ENCODE assay signal across 23 cellular contexts in the genomic region with DNA sequence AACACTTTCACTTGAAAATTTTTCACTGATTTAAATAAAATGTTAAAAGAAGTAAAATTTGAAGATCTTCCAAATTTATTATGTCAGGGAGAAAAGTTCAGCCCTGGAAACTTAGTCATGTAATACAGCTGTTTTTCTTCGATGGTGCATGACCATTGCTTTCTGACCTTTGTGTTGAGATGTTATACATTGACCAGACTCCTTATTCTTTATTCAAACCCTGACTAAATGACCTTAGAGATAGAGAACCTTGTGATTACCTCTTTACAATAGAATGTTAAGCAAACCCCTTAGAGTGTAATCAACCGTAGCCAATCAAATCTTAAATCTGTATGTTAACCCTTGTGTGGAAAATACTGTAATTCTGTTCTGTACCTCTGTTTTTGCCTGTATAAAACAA. TPM values are rescaled to one million over a fixed set of nuclear protein-coding genes. Genes with fewer than 3 reads are reported as not detected.
DNase-seq lines count a peak whose midpoint lies in the region; FAIRE-seq and TF ChIP-seq lines count a peak whose summit lies in the region.
"Had no signal": no experiment of that assay in that cellular context is flagged by ENCODE, and none has a peak within 500 bp of the region (broad histone marks: within the 10 kb centered on the region; RNA-seq: fewer than 3 reads in every experiment).

No MANE protein-coding gene starts in this region.

- H3K27me3 ChIP-seq in neural progenitor cell: no peaks in the 10 kb centered on the region
- peaks cover 0 to 2% (median 0%) of the 10 kb centered on the region in 3 experiments for H3K27me3 ChIP-seq in neuronal stem cell (ENCODE audit: control insufficient read depth in 3 of 3, insufficient read depth in 3 of 3, low read depth in 1 of 3, low read length in 3 of 3)
- H3K27me3 ChIP-seq: BLaER1 had no signal

- no peaks in the 10 kb centered on the region for H3K79me2 ChIP-seq in neural progenitor cell (ENCODE audit: low read depth)

- peak overlapping the region; percentile 7 for H3K27ac Mint-ChIP-seq in neural progenitor cell
- no peak overlapping the region for H3K27ac Mint-ChIP-seq in activated naive CD8-positive, alpha-beta T cell treated with anti-CD3 and anti-CD28 coated beads for 36 hours
- H3K27ac Mint-ChIP-seq: CD4-positive, CD25-positive, alpha-beta regulatory T cell had no signal

- FAIRE-seq in frontal cortex (lab: Jason Lieb, UNC): no peak
- FAIRE-seq: D721Med had no signal

- no peaks in the 10 kb centered on the region for H4K20me1 ChIP-seq in neural progenitor cell (ENCODE audit: low read depth)
- H4K20me1 ChIP-seq: BLaER1 had no signal

- H3K4me3 ChIP-seq in neural progenitor cell: no peak overlapping the region
- H3K4me3 ChIP-seq in neuronal stem cell (ENCODE audit: low read length in 2 of 2): no peak overlapping the region
- H3K4me3 ChIP-seq: BLaER1, GM23248, PC-9 had no signal

- no peaks in the 10 kb centered on the region for H3F3A ChIP-seq in neural progenitor cell (ENCODE audit: low read depth)

- no peak overlapping the region for H3K4ac ChIP-seq in neuronal stem cell (ENCODE audit: low read length)

- DNase-seq in Caki2 (ENCODE audit: low read depth) (peak; percentile 82), fibroblast of peridontal ligament (ENCODE audit: extremely low read depth) (peak; percentile 18), kidney glomerular epithelial cell (lab: John Stamatoyannopoulos, UW) (peak; percentile 75), neural progenitor cell (ENCODE audit: low spot score) (no peak), neuronal stem cell (ENCODE audit: low spot score) (no peak), frontal cortex (ENCODE audit: low spot score in 2 of 2) (no peak)
- DNase-seq in activated naive CD8-positive, alpha-beta T cell treated with anti-CD3 and anti-CD28 coated beads for 36 hours: no peak
- DNase-seq: CD4-positive, CD25-positive, alpha-beta regulatory T cell; GM23248; H7; NCI-H1048; NCI-H1436 treated with DMSO at 0.1 percent for 48 hours; NCI-H187 treated with DMSO at 0.1 percent for 48 hours; PC-9; SHP77 had no signal

- H2BK15ac ChIP-seq in neuronal stem cell (ENCODE audit: low read length): no peak overlapping the region

- no peak overlapping the region for H3K23ac ChIP-seq in neuronal stem cell (ENCODE audit: low read depth, low read length, poor library complexity)

- peaks cover 6% of the 10 kb centered on the region for H3K9me3 ChIP-seq in neural progenitor cell (ENCODE audit: low read depth)
- peaks cover 3% of the 10 kb centered on the region in 2 donors for H3K9me3 ChIP-seq in neuronal stem cell (replicated peaks in 1 of 2; ENCODE audit: control insufficient read depth in 2 of 2, insufficient read depth in 1 of 2, low read depth in 1 of 2, low read length in 2 of 2)
- H3K9me3 ChIP-seq: BLaER1 had no signal

- H4K91ac ChIP-seq in neuronal stem cell (ENCODE audit: low read depth, low read length, poor library complexity): no peak overlapping the region

- no peak for TF ChIP-seq CTCF in neural progenitor cell (IDR thresholded peaks at IDR 0.05)

- no peaks in the 10 kb centered on the region for H3K36me3 Mint-ChIP-seq in neural progenitor cell
- H3K36me3 Mint-ChIP-seq in activated naive CD8-positive, alpha-beta T cell treated with anti-CD3 and anti-CD28 coated beads for 36 hours: no peaks in the 10 kb centered on the region
- H3K36me3 Mint-ChIP-seq: CD4-positive, CD25-positive, alpha-beta regulatory T cell had no signal

- no peak overlapping the region for H4K8ac ChIP-seq in neuronal stem cell (ENCODE audit: low read depth, low read length)

- no peak overlapping the region for H3K4me3 Mint-ChIP-seq in neural progenitor cell
- no peak overlapping the region for H3K4me3 Mint-ChIP-seq in activated naive CD8-positive, alpha-beta T cell treated with anti-CD3 and anti-CD28 coated beads for 36 hours
- H3K4me3 Mint-ChIP-seq: CD4-positive, CD25-positive, alpha-beta regulatory T cell had no signal

- H3K4me2 ChIP-seq in neural progenitor cell: peak overlapping the region; percentile 28
- H3K4me2 ChIP-seq in neuronal stem cell (ENCODE audit: insufficient read depth, low read length, poor library complexity, severe bottlenecking): no peak overlapping the region
- H3K4me2 ChIP-seq: BLaER1, PC-9 had no signal

- H3K9me3 Mint-ChIP-seq in neural progenitor cell: peaks cover 5% of the 10 kb centered on the region
- peaks cover 10% of the 10 kb centered on the region for H3K9me3 Mint-ChIP-seq in activated naive CD8-positive, alpha-beta T cell treated with anti-CD3 and anti-CD28 coated beads for 36 hours

- H3K36me3 ChIP-seq in neural progenitor cell (no peaks in the 10 kb centered on the region), neuronal stem cell (replicated peaks in 1 of 2; ENCODE audit: control insufficient read depth in 2 of 2, insufficient read depth in 2 of 2, low read length in 2 of 2) (peaks cover 0 to 2% of the 10 kb centered on the region in 2 donors)
- H3K36me3 ChIP-seq: BLaER1 had no signal

- H3K27ac ChIP-seq in neural progenitor cell (peak overlapping the region; percentile 15), neuronal stem cell (replicated peaks; ENCODE audit: low read length) (no peak overlapping the region)
- H3K27ac ChIP-seq: BLaER1, GM23248, HL-60, PC-9, RWPE1 had no signal

- H3K27me3 Mint-ChIP-seq in neural progenitor cell (ENCODE audit: insufficient read depth, low read depth): no peaks in the 10 kb centered on the region
- H3K27me3 Mint-ChIP-seq in activated naive CD8-positive, alpha-beta T cell treated with anti-CD3 and anti-CD28 coated beads for 36 hours: no peaks in the 10 kb centered on the region
- H3K27me3 Mint-ChIP-seq: CD4-positive, CD25-positive, alpha-beta regulatory T cell had no signal

- H3K4me1 ChIP-seq in neural progenitor cell: peaks cover 14% of the 10 kb centered on the region
- peaks cover 3 to 4% of the 10 kb centered on the region in 2 donors for H3K4me1 ChIP-seq in neuronal stem cell (ENCODE audit: control insufficient read depth in 2 of 2, insufficient read depth in 1 of 2, low read depth in 1 of 2, low read length in 2 of 2)
- H3K4me1 ChIP-seq: BLaER1 had no signal

- no peaks in the 10 kb centered on the region for H3K79me1 ChIP-seq in neuronal stem cell (ENCODE audit: low read depth, low read length)

- no peak overlapping the region for H2BK120ac ChIP-seq in neuronal stem cell (ENCODE audit: low read depth, low read length)

- H3K14ac ChIP-seq in neuronal stem cell (ENCODE audit: low read length): no peak overlapping the region

- no peak overlapping the region for H3K18ac ChIP-seq in neuronal stem cell (ENCODE audit: low read length)

- no peak overlapping the region for H2BK5ac ChIP-seq in neuronal stem cell (ENCODE audit: low read length)

- in situ Hi-C loops in Caki2 (cut with HindIII; ENCODE audit: low pct_unique_long_range_greater_than_20kb, low sequenced_read_pairs): no loop called here

- WGBS in neuronal stem cell (ENCODE audit: extremely low coverage in 2 of 2, insufficient read length in 2 of 2, insufficient replicate concordance in 1 of 2), 2 donors: no CpG with 5 or more reads among the region's 2 CpGs

- H2AFZ ChIP-seq in neural progenitor cell (replicated peaks): no peak overlapping the region
- H2AFZ ChIP-seq in neuronal stem cell (ENCODE audit: low read length): no peak overlapping the region
- H2AFZ ChIP-seq: GM23248 had no signal

- H2AK5ac ChIP-seq in neuronal stem cell (ENCODE audit: low read depth, low read length): no peak overlapping the region

- no peak overlapping the region for H2BK12ac ChIP-seq in neuronal stem cell (ENCODE audit: low read length)

- peaks cover 14% of the 10 kb centered on the region for H3K4me1 Mint-ChIP-seq in neural progenitor cell
- H3K4me1 Mint-ChIP-seq in activated naive CD8-positive, alpha-beta T cell treated with anti-CD3 and anti-CD28 coated beads for 36 hours: no peaks in the 10 kb centered on the region
- H3K4me1 Mint-ChIP-seq: CD4-positive, CD25-positive, alpha-beta regulatory T cell had no signal

- H3K9ac ChIP-seq in neural progenitor cell: no peak overlapping the region
- H3K9ac ChIP-seq in neuronal stem cell (ENCODE audit: low read depth, low read length, poor library complexity): no peak overlapping the region
- H3K9ac ChIP-seq: BLaER1, GM23248 had no signal

RNA-seq across cellular contexts. Expression of a gene that starts 34.5 kb away (rescaled TPM):
- total RNA-seq in Caki2 (2014; rRNA removed; shearing (Covaris generic); ENCODE audit: low replicate concordance): not detected in 2 replicates
- not detected in 2 replicates for total RNA-seq in neural progenitor cell (ENCODE audit: low replicate concordance)
- polyA plus RNA-seq in neuronal stem cell (2013, experiment 1 of 2): not detected
- not detected for polyA plus RNA-seq in neuronal stem cell (2013, experiment 2 of 2)
- not detected for total RNA-seq in frontal cortex
- total RNA-seq in activated naive CD8-positive, alpha-beta T cell treated with anti-CD3 and anti-CD28 coated beads for 36 hours: not detected
- total RNA-seq: CD4-positive, CD25-positive, alpha-beta regulatory T cell; GM23248; H7; NCI-H460; PC-9; SK-MEL-5 had no signal
- polyA plus RNA-seq: AG04450; CD4-positive, CD25-positive, alpha-beta regulatory T cell; GM23248 had no signal

RNA-seq across cellular contexts. Expression of a gene that starts 34.6 kb away (rescaled TPM):
- not detected in 2 replicates for total RNA-seq in Caki2 (2014; rRNA removed; shearing (Covaris generic); ENCODE audit: low replicate concordance)
- total RNA-seq in neural progenitor cell (ENCODE audit: low replicate concordance) (not detected in 2 replicates), frontal cortex (not detected)
- polyA plus RNA-seq in neuronal stem cell (2013, experiment 1 of 2): not detected
- not detected for polyA plus RNA-seq in neuronal stem cell (2013, experiment 2 of 2)
- total RNA-seq in activated naive CD8-positive, alpha-beta T cell treated with anti-CD3 and anti-CD28 coated beads for 36 hours: not detected
- total RNA-seq: A172; CD4-positive, CD25-positive, alpha-beta regulatory T cell; GM23248; H7; NCI-H460; PC-9; SK-MEL-5 had no signal
- polyA plus RNA-seq: AG04450; CD4-positive, CD25-positive, alpha-beta regulatory T cell; GM23248 had no signal

Comparison
In these comparisons a context has a peak if more than half of its experiments do, and no peak if none do; other contexts are left out.
1. DNase-seq: peak in Caki2 (single experiment), fibroblast of peridontal ligament (single experiment) and kidney glomerular epithelial cell (single experiment); none in neural progenitor cell (single experiment), neuronal stem cell (single experiment), frontal cortex (0 of 2) and activated naive CD8-positive, alpha-beta T cell treated with anti-CD3 and anti-CD28 coated beads for 36 hours (single experiment).